ENCODE assay signal across 8 cellular contexts in the genomic region with DNA sequence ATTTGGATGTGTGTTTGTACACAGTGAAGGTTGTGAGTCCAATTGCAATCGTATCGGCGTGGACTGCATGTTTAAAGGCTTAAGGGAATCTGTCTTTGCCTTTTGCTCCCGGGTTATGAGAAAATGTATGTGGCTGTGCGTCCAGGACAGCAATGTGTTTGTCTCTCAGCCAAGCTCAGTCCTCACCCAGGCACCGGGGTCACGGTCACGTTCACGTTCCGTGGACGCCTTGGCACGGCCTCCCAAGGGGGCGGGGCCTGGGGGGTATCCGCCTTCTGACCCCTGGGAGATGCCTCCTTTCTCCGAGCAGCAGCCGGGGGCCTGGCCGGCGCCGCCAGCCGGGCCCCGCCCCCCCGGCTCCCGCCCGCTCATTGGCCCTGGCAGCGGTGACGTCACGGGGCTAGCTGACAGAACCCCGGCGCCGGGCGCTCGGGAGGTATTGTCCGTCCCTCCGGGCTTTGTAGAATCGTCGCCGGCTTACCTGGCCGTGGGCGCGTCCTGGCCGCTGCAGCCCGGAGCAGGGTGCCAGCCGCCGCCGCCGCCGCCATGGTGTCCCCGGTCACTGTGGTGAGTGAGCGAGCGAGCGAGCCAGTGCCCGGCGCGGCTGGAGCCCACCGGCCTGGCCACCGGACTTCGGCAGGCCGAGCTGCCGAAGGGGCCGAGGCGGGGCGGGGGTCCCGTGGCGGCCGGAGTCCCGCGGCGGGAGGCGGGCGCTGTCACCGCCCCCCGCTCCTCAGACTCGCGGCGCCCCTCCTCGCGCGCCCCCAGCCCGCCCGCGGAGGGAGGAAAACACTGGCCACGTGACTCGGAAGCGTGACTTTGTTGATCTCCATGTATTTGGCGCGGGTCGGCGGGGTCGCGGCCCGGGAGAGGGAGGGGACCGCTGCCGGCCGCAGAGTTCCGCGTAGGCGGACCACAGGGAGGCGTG. TPM values are rescaled to one million over a fixed set of nuclear protein-coding genes. Genes with fewer than 3 reads are reported as not detected.
A peak's percentile ranks its signal among the peaks of the same experiment; 100 is the strongest.
DNase-seq lines count a peak whose midpoint lies in the region; ATAC-seq and TF ChIP-seq lines count a peak whose summit lies in the region.

A gene with protein sequence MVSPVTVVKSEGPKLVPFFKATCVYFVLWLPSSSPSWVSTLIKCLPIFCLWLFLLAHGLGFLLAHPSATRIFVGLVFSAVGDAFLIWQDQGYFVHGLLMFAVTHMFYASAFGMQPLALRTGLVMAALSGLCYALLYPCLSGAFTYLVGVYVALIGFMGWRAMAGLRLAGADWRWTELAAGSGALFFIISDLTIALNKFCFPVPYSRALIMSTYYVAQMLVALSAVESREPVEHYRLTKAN (plus strand): TSS at position 439 of the 928 bp plus-strand sequence. CDS start 108 bp downstream, at position 547.

- DNase-seq in AG08395 (ENCODE audit: low spot score) (peak; percentile 96), NCI-H460 (ENCODE audit: extremely low read depth, low read depth) (peak; percentile 52), choroid plexus epithelial cell (ENCODE audit: low read depth) (peak; percentile 74), kidney tubule cell (ENCODE audit: low spot score) (peak; percentile 86)
- peak; percentile 90 for DNase-seq in activated CD4-positive, alpha-beta T cell treated with anti-CD3 and anti-CD28 coated beads for 48 hours
- peak; percentile 74 to 88 for DNase-seq in stimulated activated CD4-positive, alpha-beta T cell treated with anti-CD3 and anti-CD28 coated beads, Interleukin-15, amount 100 ng/mL, for 48 hours (ENCODE audit: low read depth in 2 of 2)

- TF ChIP-seq CTCF in choroid plexus epithelial cell (conservative IDR thresholded peaks at IDR 0.05; ENCODE audit: low read depth, low read length) = no peak

- ATAC-seq in GM19023 (IDR thresholded peaks at IDR 0.05; ENCODE audit: unreplicated experiment) (peak; percentile 94), HG03280 (IDR thresholded peaks at IDR 0.05; ENCODE audit: unreplicated experiment) (peak; percentile 87)

- peak within 1 kb of the TSS; percentile 65 for H3K4me3 ChIP-seq in choroid plexus epithelial cell (ENCODE audit: low read depth, low read length)

RNA-seq across cellular contexts. Expression of the gene that starts here (rescaled TPM):
- not detected in 2 replicates for total RNA-seq in NCI-H460 (2014; rRNA removed; shearing (Covaris generic))
- polyA plus RNA-seq in NCI-H460 (2014; cell fraction: nucleus; rRNA removed) = 0.03 TPM in 1 of 2 replicates, not detected in the other

Comparison
In these comparisons a context has a peak if more than half of its experiments do, and no peak if none do; other contexts are left out.
1. Peak in every context shown above with its lines: DNase-seq, ATAC-seq and H3K4me3 ChIP-seq.
2. Peak in DNase-seq in NCI-H460; RNA of the gene not detected or under 1 TPM.